ENCODE assay signal across 10 cellular contexts in the genomic region with DNA sequence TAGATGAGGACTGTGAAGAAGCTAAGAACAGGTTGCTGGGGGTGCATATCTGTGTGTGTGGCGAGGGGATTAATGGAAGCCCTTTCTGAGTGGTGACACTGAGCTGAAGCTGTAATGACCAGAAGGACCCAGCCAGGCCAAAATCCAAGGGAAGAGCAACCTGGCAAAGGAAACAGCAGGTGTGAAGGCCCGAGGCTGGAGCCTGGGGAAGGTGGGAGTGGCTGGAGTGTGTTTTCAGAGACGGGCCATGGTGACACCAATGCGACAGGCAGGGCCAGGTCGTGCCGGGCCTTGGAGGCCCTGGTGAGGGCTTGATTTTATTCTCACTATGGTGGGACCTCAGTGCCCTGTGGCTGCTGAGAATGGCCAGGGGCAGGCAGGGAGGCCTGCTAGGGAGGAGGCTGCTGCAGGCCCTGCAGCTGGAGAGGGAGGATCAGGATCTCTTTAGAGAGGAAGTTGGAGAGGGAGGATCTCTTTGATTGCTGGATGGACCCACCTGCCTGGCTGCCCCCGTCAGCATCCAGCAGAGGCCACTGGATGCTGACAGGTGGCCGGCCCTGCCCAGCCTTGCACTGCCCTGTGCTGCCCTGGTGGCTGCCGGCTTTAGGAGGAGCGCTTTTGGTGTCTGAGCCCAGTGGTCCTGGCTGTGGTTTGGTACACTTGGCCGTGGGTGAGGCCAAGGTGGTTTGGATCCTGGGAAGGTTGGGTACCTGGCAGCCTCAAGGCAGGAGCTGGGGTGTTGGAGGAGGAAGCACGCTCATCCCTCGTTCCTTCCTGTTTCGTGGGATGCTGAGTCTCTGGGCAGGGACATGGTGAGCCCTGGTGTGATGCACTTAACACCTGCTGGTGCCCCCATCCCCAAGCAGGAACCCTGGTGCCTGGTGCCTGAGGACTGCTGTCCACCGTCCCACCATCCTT.
DNase-seq lines count a peak whose midpoint lies in the region; TF ChIP-seq lines count a peak whose summit lies in the region.
"Had no signal": no experiment of that assay in that cellular context is flagged by ENCODE, and none has a peak within 500 bp of the region (broad histone marks: within the 10 kb centered on the region; RNA-seq: fewer than 3 reads in every experiment).

No MANE protein-coding gene starts in this region.

- CTCF ChIA-PET in A673 (lab: Charles Lee), result no interaction called here

- H3K27me3 ChIP-seq in A673 (replicated peaks; ENCODE audit: insufficient read depth, low read depth, low read length, poor library complexity), result no peaks in the 10 kb centered on the region

- H3K4me3 ChIP-seq in A673 (ENCODE audit: low read depth, low read length, poor library complexity, severe bottlenecking), result no peak overlapping the region

- no TSS peak for BruUV-seq in A673 (replicated peaks; lab: Mats Ljungman, UMichigan)

- H3K27ac ChIP-seq in A673 (ENCODE audit: low read depth, low read length, poor library complexity, severe bottlenecking), result no peak overlapping the region

- peak; percentile 37 for DNase-seq in D341Med (ENCODE audit: low spot score)
- peak; percentile 31 for DNase-seq in NCI-H2196 treated with DMSO at 0.1 percent for 48 hours (lab: John Stamatoyannopoulos, UW; ENCODE audit: unreplicated experiment)
- DNase-seq in ecto neural progenitor cell (ENCODE audit: low spot score), result peak; percentile 49
- peak; percentile 74 for DNase-seq in osteocyte (ENCODE audit: extremely low spot score, unreplicated experiment)
- no peak for DNase-seq in A673 (ENCODE audit: low spot score)
- DNase-seq in hepatic stellate cell (ENCODE audit: low spot score), result no peak
- no peak for DNase-seq in activated CD4-positive, alpha-beta T cell treated with anti-CD3 and anti-CD28 coated beads for 1 hour
- DNase-seq: DMS153 had no signal

- POLR2A ChIA-PET in A673 (lab: Charles Lee; ENCODE audit: low non-redundant PET), result no interaction called here

- H3K27me3 Mint-ChIP-seq in osteocyte (ENCODE audit: unreplicated experiment), result no peaks in the 10 kb centered on the region

- H3K36me3 ChIP-seq in A673 (ENCODE audit: insufficient read depth, low read length, poor library complexity, severe bottlenecking), result no peaks in the 10 kb centered on the region

- peaks cover 22% of the 10 kb centered on the region for H3K4me1 ChIP-seq in A673 (ENCODE audit: insufficient read depth, low read length, poor library complexity, severe bottlenecking)

- intact Hi-C loops in A673 (cut with micrococcal nuclease; ENCODE audit: unreplicated experiment), result no loop called here

- TF ChIP-seq CTCF in osteocyte (IDR thresholded peaks at IDR 0.05), result no peak
- no peak for TF ChIP-seq CTCF in A673 (conservative IDR thresholded peaks at IDR 0.05; ENCODE audit: low read depth, low read length)

- H3K9me3 ChIP-seq in A673 (ENCODE audit: low read depth, low read length, poor library complexity, severe bottlenecking), result no peaks in the 10 kb centered on the region

- H3K4me1 Mint-ChIP-seq in osteocyte (ENCODE audit: unreplicated experiment), result peaks cover 75% of the 10 kb centered on the region

- H3K4me3 Mint-ChIP-seq in osteocyte (ENCODE audit: unreplicated experiment), result no peak overlapping the region
- H3K4me3 Mint-ChIP-seq: brain, neural crest cell had no signal

- peaks cover 3% of the 10 kb centered on the region for H3K9me3 Mint-ChIP-seq in osteocyte (ENCODE audit: unreplicated experiment)
- H3K9me3 Mint-ChIP-seq: neural crest cell had no signal

- H3K36me3 Mint-ChIP-seq in osteocyte (ENCODE audit: unreplicated experiment), result peaks cover 7% of the 10 kb centered on the region
- H3K36me3 Mint-ChIP-seq: brain had no signal

- no peak overlapping the region for H3K27ac Mint-ChIP-seq in osteocyte (ENCODE audit: unreplicated experiment)

Comparison
In these comparisons a context has a peak if more than half of its experiments do, and no peak if none do; other contexts are left out.
1. DNase-seq: peak in D341Med (single experiment), NCI-H2196 treated with DMSO at 0.1 percent for 48 hours (single experiment), ecto neural progenitor cell (single experiment) and osteocyte (single experiment); none in A673 (single experiment), hepatic stellate cell (single experiment) and activated CD4-positive, alpha-beta T cell treated with anti-CD3 and anti-CD28 coated beads for 1 hour (single experiment).